ENCODE assay signal across 23 cellular contexts in the genomic region with DNA sequence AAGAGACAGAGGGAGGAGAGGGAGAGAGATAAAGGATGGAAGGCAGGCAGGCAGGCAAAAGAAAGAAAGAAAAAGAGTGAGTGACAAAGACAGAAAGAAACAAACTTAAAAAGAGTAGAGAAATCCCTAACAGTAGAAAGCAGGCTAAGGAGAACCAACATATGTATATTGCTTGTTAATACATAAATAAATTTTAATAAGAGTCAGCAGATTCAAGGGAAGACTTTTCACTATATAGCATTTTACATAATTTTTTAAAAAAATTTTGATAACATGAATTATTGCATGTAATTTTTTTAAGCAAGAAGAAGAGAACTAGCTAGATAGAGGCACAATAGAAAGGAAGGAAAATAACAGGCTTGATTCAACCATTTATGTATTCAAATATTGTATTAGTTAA.
DNase-seq lines count a peak whose midpoint lies in the region; ATAC-seq, FAIRE-seq and TF ChIP-seq lines count a peak whose summit lies in the region.
"Had no signal": no experiment of that assay in that cellular context is flagged by ENCODE, and none has a peak within 500 bp of the region (broad histone marks: within the 10 kb centered on the region; RNA-seq: fewer than 3 reads in every experiment).

No MANE protein-coding gene starts in this region.

- dilution Hi-C loops in IMR-90 (cut with HindIII; ENCODE audit: low sequenced_read_pairs, unreplicated experiment): no loop called here

- no peak overlapping the region for H3K4me2 ChIP-seq in SK-N-SH
- H3K4me2 ChIP-seq in HepG2 (ENCODE audit: low read depth, low read length): no peak overlapping the region
- no peak overlapping the region for H3K4me2 ChIP-seq in IMR-90 (ENCODE audit: low read depth, low read length)
- H3K4me2 ChIP-seq: A549; BLaER1 treated with 17β-estradiol and CSF1 and Interleukin-3, amounts not matched to agents 10 nM and 100 nM had no signal

- H2AK5ac ChIP-seq in IMR-90 (ENCODE audit: low read depth, low read length): no peak overlapping the region

- in situ Hi-C loops in HepG2 (cut with HindIII; ENCODE audit: extremely low pct_ligation_motif_present, low pct_unique_long_range_greater_than_20kb): no loop called here
- in situ Hi-C loops in IMR-90 (cut with MboI; ENCODE audit: low sequenced_read_pairs): no loop called here

- no peak overlapping the region for H3K4me3 ChIP-seq in SK-N-SH (ENCODE audit: low read depth in 2 of 2, low read length in 1 of 2)
- no peak overlapping the region for H3K4me3 ChIP-seq in HepG2 (replicated peaks in 1 of 3; ENCODE audit: insufficient read depth in 1 of 3, low read depth in 2 of 3, low read length in 3 of 3)
- H3K4me3 ChIP-seq in right lobe of liver: no peak overlapping the region
- no peak overlapping the region for H3K4me3 ChIP-seq in IMR-90 (ENCODE audit: insufficient read depth, low read depth, low read length)
- H3K4me3 ChIP-seq: A549; BLaER1 treated with 17β-estradiol and CSF1 and Interleukin-3, amounts not matched to agents 10 nM and 100 nM had no signal

- no peaks in the 10 kb centered on the region for H3F3A ChIP-seq in SK-N-SH (replicated peaks; ENCODE audit: insufficient read depth)

- intact Hi-C loops in HepG2 (cut with micrococcal nuclease; ENCODE audit: unreplicated experiment) (no loop called here), right lobe of liver (cut with DNase I) (no loop called here), IMR-90 (cut with micrococcal nuclease) (no loop called here)

- H2BK20ac ChIP-seq in IMR-90 (ENCODE audit: low read depth, low read length): no peak overlapping the region

- H2BK120ac ChIP-seq in IMR-90 (ENCODE audit: low read depth, low read length): no peak overlapping the region

- no peaks in the 10 kb centered on the region for H4K20me1 ChIP-seq in SK-N-SH (ENCODE audit: insufficient read depth)
- H4K20me1 ChIP-seq in HepG2 (ENCODE audit: insufficient read depth, low read length): no peaks in the 10 kb centered on the region
- H4K20me1 ChIP-seq in IMR-90 (ENCODE audit: insufficient read depth, low read length): no peaks in the 10 kb centered on the region
- H4K20me1 ChIP-seq: BLaER1 treated with 17β-estradiol and CSF1 and Interleukin-3, amounts not matched to agents 10 nM and 100 nM had no signal

- POLR2A ChIA-PET in SK-N-SH (lab: Yijun Ruan, JAX) (no interaction called here), HepG2 (lab: Yijun Ruan, JAX) (no interaction called here), IMR-90 (lab: Charles Lee; ENCODE audit: unreplicated experiment) (no interaction called here)

- H4K5ac ChIP-seq in IMR-90 (ENCODE audit: low read depth, low read length): no peak overlapping the region

- no peaks in the 10 kb centered on the region for H3K36me3 ChIP-seq in SK-N-SH (replicated peaks in 1 of 2; ENCODE audit: control insufficient read depth in 1 of 2, insufficient read depth in 2 of 2, low read length in 1 of 2)
- no peaks in the 10 kb centered on the region for H3K36me3 ChIP-seq in HepG2 (replicated peaks in 1 of 2; ENCODE audit: control insufficient read depth in 1 of 2, insufficient read depth in 2 of 2, low read length in 2 of 2)
- H3K36me3 ChIP-seq in right lobe of liver: no peaks in the 10 kb centered on the region
- H3K36me3 ChIP-seq in IMR-90 (ENCODE audit: control insufficient read depth, insufficient read depth, low read length): no peaks in the 10 kb centered on the region
- H3K36me3 ChIP-seq: BLaER1 treated with 17β-estradiol and CSF1 and Interleukin-3, amounts not matched to agents 10 nM and 100 nM had no signal

- H3K79me1 ChIP-seq in IMR-90 (ENCODE audit: low read depth in 1 of 2, low read length in 2 of 2): no peaks in the 10 kb centered on the region

- no peak for TF ChIP-seq RAD21 in SK-N-SH (IDR thresholded peaks at IDR 0.05; ENCODE audit: low read length)
- TF ChIP-seq RAD21 in HepG2 (CRISPR knock-in tag; IDR thresholded peaks at IDR 0.05): no peak
- TF ChIP-seq RAD21 in IMR-90 (IDR thresholded peaks at IDR 0.05; ENCODE audit: low read length): no peak

- no peaks in the 10 kb centered on the region for H3K9me1 ChIP-seq in IMR-90 (ENCODE audit: insufficient read depth, low read length)

- no peak overlapping the region for H4K91ac ChIP-seq in IMR-90 (ENCODE audit: insufficient read depth, low read depth, low read length)

- no peak overlapping the region for H3K18ac ChIP-seq in IMR-90 (ENCODE audit: low read depth, low read length)

- TF ChIP-seq EP300 in SK-N-SH (IDR thresholded peaks at IDR 0.05; ENCODE audit: borderline replicate concordance in 1 of 2, low read depth in 1 of 2, low read length in 1 of 2) (no peak), HepG2 (IDR thresholded peaks at IDR 0.05; ENCODE audit: low read depth in 2 of 2, low read length in 2 of 2) (no peak), HepG2 (CRISPR knock-in tag; IDR thresholded peaks at IDR 0.05; ENCODE audit: borderline replicate concordance) (no peak)

- CTCF ChIA-PET in SK-N-SH (lab: Yijun Ruan, JAX) (no interaction called here), HepG2 (lab: Yijun Ruan, JAX; ENCODE audit: low intra/inter-chr PET ratio, low total read pairs) (no interaction called here), IMR-90 (lab: Yijun Ruan, JAX) (no interaction called here)

- BruUV-seq in HepG2 (replicated peaks; lab: Mats Ljungman, UMichigan): no TSS peak
- no TSS peak for BruUV-seq in IMR-90 (replicated peaks; lab: Mats Ljungman, UMichigan)

- 0 out of 2 replicates have a peak overlapping the region, but pooled peaks have one; percentile 3 for H2AFZ ChIP-seq in SK-N-SH (ENCODE audit: low read depth)
- H2AFZ ChIP-seq in HepG2 (ENCODE audit: low read length): no peak overlapping the region
- no peak overlapping the region for H2AFZ ChIP-seq in IMR-90 (replicated peaks; ENCODE audit: low read length, poor library complexity)

- no peaks in the 10 kb centered on the region for H3K9me2 ChIP-seq in SK-N-SH

- H3K4ac ChIP-seq in IMR-90 (ENCODE audit: low read depth, low read length): no peak overlapping the region

- H4K8ac ChIP-seq in IMR-90 (ENCODE audit: low read depth in 2 of 2, low read length in 2 of 2): no peak overlapping the region

- TF ChIP-seq CTCF in SK-N-SH (IDR thresholded peaks at IDR 0.05) (no peak), HepG2 (CRISPR knock-in tag; IDR thresholded peaks at IDR 0.05) (no peak), right lobe of liver (IDR thresholded peaks at IDR 0.05) (no peak), IMR-90 (conservative IDR thresholded peaks at IDR 0.05; ENCODE audit: low read depth, low read length) (no peak)

- H3K23ac ChIP-seq in IMR-90 (ENCODE audit: low read depth, low read length): no peak overlapping the region

- H3K9me3 ChIP-seq in SK-N-SH (no peaks in the 10 kb centered on the region), HepG2 (ENCODE audit: low read length) (peaks cover 16% of the 10 kb centered on the region; the same call in 1 of the 2 replicates), right lobe of liver (no peaks in the 10 kb centered on the region), IMR-90 (ENCODE audit: control insufficient read depth, insufficient read depth, low read length) (peaks cover 6% of the 10 kb centered on the region)
- H3K9me3 ChIP-seq: A549; BLaER1 treated with 17β-estradiol and CSF1 and Interleukin-3, amounts not matched to agents 10 nM and 100 nM; Caco-2 had no signal

- no peaks in the 10 kb centered on the region for H3K4me1 ChIP-seq in SK-N-SH (ENCODE audit: control insufficient read depth in 1 of 2, insufficient read depth in 2 of 2, low read depth in 1 of 2, low read length in 1 of 2)
- H3K4me1 ChIP-seq in HepG2 (ENCODE audit: insufficient read depth, low read length): no peaks in the 10 kb centered on the region
- H3K4me1 ChIP-seq in right lobe of liver: no peaks in the 10 kb centered on the region
- no peaks in the 10 kb centered on the region for H3K4me1 ChIP-seq in IMR-90 (ENCODE audit: control insufficient read depth, insufficient read depth, low read length)
- H3K4me1 ChIP-seq: A549; BLaER1 treated with 17β-estradiol and CSF1 and Interleukin-3, amounts not matched to agents 10 nM and 100 nM; Caco-2 had no signal

- no peak overlapping the region for H3K56ac ChIP-seq in IMR-90 (ENCODE audit: extremely low read depth, insufficient read depth, low read length)

- no peak overlapping the region for H3K9ac ChIP-seq in SK-N-SH
- H3K9ac ChIP-seq in HepG2 (ENCODE audit: insufficient read depth, low read depth, low read length): no peak overlapping the region
- H3K9ac ChIP-seq in IMR-90 (ENCODE audit: low read depth, low read length): no peak overlapping the region
- H3K9ac ChIP-seq: BLaER1 treated with 17β-estradiol and CSF1 and Interleukin-3, amounts not matched to agents 10 nM and 100 nM had no signal

- no peaks in the 10 kb centered on the region for H3K79me2 ChIP-seq in SK-N-SH (ENCODE audit: insufficient read depth)
- H3K79me2 ChIP-seq in HepG2 (ENCODE audit: insufficient read depth, low read length): no peaks in the 10 kb centered on the region

- no peak overlapping the region for H3K27ac ChIP-seq in SK-N-SH (ENCODE audit: low read depth in 2 of 2, low read length in 1 of 2)
- H3K27ac ChIP-seq in HepG2 (ENCODE audit: extremely low read length, insufficient read depth, low read length): no peak overlapping the region
- no peak overlapping the region for H3K27ac ChIP-seq in right lobe of liver
- H3K27ac ChIP-seq in IMR-90 (ENCODE audit: insufficient read depth, low read length): no peak overlapping the region
- H3K27ac ChIP-seq: 22Rv1; A549; BLaER1 treated with 17β-estradiol and CSF1 and Interleukin-3, amounts not matched to agents 10 nM and 100 nM; C4-2B had no signal

- H2AK9ac ChIP-seq in IMR-90 (replicated peaks; ENCODE audit: low read depth, low read length, poor library complexity): no peak overlapping the region

- no peak overlapping the region for H2BK5ac ChIP-seq in IMR-90 (ENCODE audit: low read depth, low read length, poor library complexity, severe bottlenecking)

- DNase-seq in SK-N-SH (no peak), HepG2 (ENCODE audit: low spot score) (no peak), right lobe of liver (no peak), IMR-90 (no peak), NCI-H187 (lab: John Stamatoyannopoulos, UW) (no peak), ureter (ENCODE audit: low spot score) (no peak)
- DNase-seq: AML-193; Caco-2; Calu3; CD4-positive, alpha-beta T cell; CD8-positive, alpha-beta T cell; DMS79 treated with DMSO at 0.1 percent for 48 hours; GF-D8 had no signal

- ATAC-seq in SK-N-SH treated with all-trans-retinoic acid at 6 μM for 48 hours: no peak
- ATAC-seq in HepG2: no peak
- no peak for ATAC-seq in right lobe of liver
- ATAC-seq in IMR-90 (ENCODE audit: low read depth): no peak
- ATAC-seq: A549; CD8-positive, alpha-beta T cell had no signal

- H2BK15ac ChIP-seq in IMR-90 (ENCODE audit: low read depth, low read length): no peak overlapping the region

- H3K14ac ChIP-seq in IMR-90 (replicated peaks; ENCODE audit: low read depth, low read length): no peak overlapping the region

- H3K27me3 ChIP-seq in SK-N-SH (ENCODE audit: insufficient read depth) (no peaks in the 10 kb centered on the region), HepG2 (ENCODE audit: control insufficient read depth in 1 of 2, insufficient read depth in 2 of 2, low read length in 2 of 2) (no peaks in the 10 kb centered on the region), right lobe of liver (no peaks in the 10 kb centered on the region), IMR-90 (ENCODE audit: control insufficient read depth, insufficient read depth, low read length) (no peaks in the 10 kb centered on the region)
- H3K27me3 ChIP-seq: BLaER1 treated with 17β-estradiol and CSF1 and Interleukin-3, amounts not matched to agents 10 nM and 100 nM had no signal

- FAIRE-seq in HepG2 (lab: Jason Lieb, UNC) (no peak), colon (lab: Jason Lieb, UNC) (peak; percentile 10)
- FAIRE-seq: A549, D721Med, G401.6, GM12891, GM19239 had no signal

- TF ChIP-seq POLR2A in HepG2 (IDR thresholded peaks at IDR 0.05; ENCODE audit: insufficient read depth in 1 of 2, low read depth in 2 of 2, low read length in 2 of 2) (no peak), right lobe of liver (IDR thresholded peaks at IDR 0.05) (no peak), IMR-90 (IDR thresholded peaks at IDR 0.05; ENCODE audit: low read depth, low read length) (no peak)
